Comparison of ENCODE assay signal across 17 cellular contexts in genomic region chr12:93737457-93738198, GRCh38.
A peak's percentile ranks its signal among the peaks of the same experiment; 100 is the strongest.
DNase-seq lines count a peak whose midpoint lies in the region; ATAC-seq and TF ChIP-seq lines count a peak whose summit lies in the region.
"Had no signal": no experiment of that assay in that cellular context is flagged by ENCODE, and none has a peak within 500 bp of the region (broad histone marks: within the 10 kb centered on the region; RNA-seq: fewer than 3 reads in every experiment).

No MANE protein-coding gene starts in this region.

- intact Hi-C loops in left ventricle myocardium inferior (cut with micrococcal nuclease) (loop anchor here (5.0 kb wide), 1 partner anchor 145 kb away; no protein-coding TSS in a partner anchor), psoas muscle (cut with DNase I) (no loop called here)

- peak overlapping the region; percentile 48 for H3K4me3 ChIP-seq in left ventricle myocardium inferior
- no peak overlapping the region for H3K4me3 ChIP-seq in psoas muscle
- H3K4me3 ChIP-seq in urinary bladder (ENCODE audit: low read depth, low read length) = no peak overlapping the region
- H3K4me3 ChIP-seq: PC-9 had no signal

- TF ChIP-seq CTCF in left ventricle myocardium inferior (IDR thresholded peaks at IDR 0.05; ENCODE audit: borderline replicate concordance) (no peak), psoas muscle (IDR thresholded peaks at IDR 0.05) (no peak)

- WGBS in psoas muscle, 3 donors = 20 to 51% (median 21%) methylated on average over 5 of the region's 5 CpGs
- 34% methylated on average over 5 of the region's 5 CpGs for WGBS in urinary bladder

- DNase-seq in NOMO-1 treated with DMSO at 0.1 percent for 48 hours (lab: John Stamatoyannopoulos, UW; ENCODE audit: unreplicated experiment) = peak; percentile 23
- DNase-seq in NOMO-1 treated with dmso at 0.1 percent for 144 hours (lab: John Stamatoyannopoulos, UW; ENCODE audit: unreplicated experiment) = no peak
- DNase-seq in left ventricle myocardium inferior = no peak
- no peak for DNase-seq in psoas muscle
- no peak for DNase-seq in NCI-H1694 (lab: John Stamatoyannopoulos, UW)
- DNase-seq: 8988T; activated CD8-positive, alpha-beta memory T cell treated with anti-CD3 and anti-CD28 coated beads, Interleukin-2, amount 50 U/mL, for 48 hours; activated naive CD8-positive, alpha-beta T cell treated with anti-CD3 and anti-CD28 coated beads for 36 hours; CD4-positive, alpha-beta T cell; NCI-H1417 treated with DMSO at 0.1 percent for 48 hours; PC-9; stimulated activated CD4-positive, alpha-beta T cell treated with anti-CD3 and anti-CD28 coated beads, Interleukin-2, amount 100 ng/mL, for 24 hours; SW 1271 had no signal

- no peaks in the 10 kb centered on the region for H3K9me3 ChIP-seq in left ventricle myocardium inferior (replicated peaks)
- no peaks in the 10 kb centered on the region for H3K9me3 ChIP-seq in psoas muscle

- H3K36me3 ChIP-seq in left ventricle myocardium inferior (peaks cover 3% of the 10 kb centered on the region), psoas muscle (ENCODE audit: insufficient read depth in 1 of 2, low read depth in 1 of 2) (no peaks in the 10 kb centered on the region), urinary bladder (ENCODE audit: insufficient read depth) (no peaks in the 10 kb centered on the region)

- H3K27me3 ChIP-seq in left ventricle myocardium inferior (ENCODE audit: low read depth) (no peaks in the 10 kb centered on the region), psoas muscle (ENCODE audit: insufficient read depth in 3 of 3, low read length in 2 of 3) (no peaks in the 10 kb centered on the region)

- H3K4me1 ChIP-seq in left ventricle myocardium inferior = peaks cover 56% of the 10 kb centered on the region
- H3K4me1 ChIP-seq in psoas muscle = peaks cover 11% of the 10 kb centered on the region
- no peaks in the 10 kb centered on the region for H3K4me1 ChIP-seq in urinary bladder (ENCODE audit: insufficient read depth)

- ATAC-seq in psoas muscle (no peak), GM18870 (IDR thresholded peaks at IDR 0.05; ENCODE audit: unreplicated experiment) (no peak), HG03097 (IDR thresholded peaks at IDR 0.05; ENCODE audit: low FRiP score, unreplicated experiment) (no peak)

- H3K27ac ChIP-seq in left ventricle myocardium inferior (replicated peaks) = peak overlapping the region; percentile 93
- H3K27ac ChIP-seq in psoas muscle = peak overlapping the region; percentile 32
- H3K27ac ChIP-seq in urinary bladder (ENCODE audit: low read depth) = peak overlapping the region; percentile 33
- H3K27ac ChIP-seq: KMS-11, PC-9 had no signal

Comparison
In these comparisons a context has a peak if more than half of its experiments do, and no peak if none do; other contexts are left out.
1. H3K27ac ChIP-seq: peak in every context shown above with its lines; median percentile 93 in left ventricle myocardium inferior; 33 in urinary bladder; 32 in psoas muscle.